Comparison of ENCODE assay signal across 8 cellular contexts in genomic region chr7:30564243-30564892, GRCh38. TPM values are rescaled to one million over a fixed set of nuclear protein-coding genes. Genes with fewer than 3 reads are reported as not detected.
DNase-seq lines count a peak whose midpoint lies in the region; ATAC-seq and TF ChIP-seq lines count a peak whose summit lies in the region.

No MANE protein-coding gene starts in this region.

- CTCF ChIA-PET in activated CD8-positive, alpha-beta T cell treated with anti-CD3 and anti-CD28 coated beads, Interleukin-2, amount 10 ng/mL, durations not matched to agents 7 days and 5 days (lab: Charles Lee) = interaction anchor here (0.6 to 5.1 kb wide), 35 partner anchors 9 to 643 kb away, joined by 3 to 74 read pairs (median 4); partner anchors contain the start of genes CRHR2 and ZNRF2

- no peak overlapping the region for H2AFZ ChIP-seq in mesenchymal stem cell (ENCODE audit: low read depth, low read length)

- no peak overlapping the region for H3K4me3 Mint-ChIP-seq in activated CD8-positive, alpha-beta T cell treated with anti-CD3 and anti-CD28 coated beads, Interleukin-2, amount 10 ng/mL, durations not matched to agents 7 days and 5 days

- no peak overlapping the region for H3K14ac ChIP-seq in mesenchymal stem cell (ENCODE audit: low read length in 2 of 2)

- H3K9me3 Mint-ChIP-seq in activated CD8-positive, alpha-beta T cell treated with anti-CD3 and anti-CD28 coated beads, Interleukin-2, amount 10 ng/mL, durations not matched to agents 7 days and 5 days (ENCODE audit: insufficient read depth) = no peaks in the 10 kb centered on the region

- no peak overlapping the region for H2BK12ac ChIP-seq in mesenchymal stem cell (ENCODE audit: low read length in 2 of 2)

- H2AK5ac ChIP-seq in mesenchymal stem cell (ENCODE audit: low read length, severe bottlenecking) = peak overlapping the region; percentile 53

- H3K4me1 Mint-ChIP-seq in activated CD8-positive, alpha-beta T cell treated with anti-CD3 and anti-CD28 coated beads, Interleukin-2, amount 10 ng/mL, durations not matched to agents 7 days and 5 days (ENCODE audit: low read depth) = no peaks in the 10 kb centered on the region

- no peak overlapping the region for H3K18ac ChIP-seq in mesenchymal stem cell (ENCODE audit: low read depth in 1 of 2, low read length in 2 of 2)

- POLR2A ChIA-PET in activated CD8-positive, alpha-beta T cell treated with anti-CD3 and anti-CD28 coated beads, Interleukin-2, amount 10 ng/mL, durations not matched to agents 7 days and 5 days (lab: Charles Lee) = interaction anchor here (0.6 kb wide), 1 partner anchor 59 kb away, joined by 3 read pairs; no protein-coding TSS in a partner anchor

- peak overlapping the region; percentile 71 for H3K27ac Mint-ChIP-seq in activated CD8-positive, alpha-beta T cell treated with anti-CD3 and anti-CD28 coated beads, Interleukin-2, amount 10 ng/mL, durations not matched to agents 7 days and 5 days

- no peaks in the 10 kb centered on the region for H3K9me3 ChIP-seq in effector memory CD4-positive, alpha-beta T cell (ENCODE audit: control insufficient read depth, low read length)
- H3K9me3 ChIP-seq in mesenchymal stem cell (ENCODE audit: control insufficient read depth, low read length) = no peaks in the 10 kb centered on the region

- H3K4me3 ChIP-seq in HL-60 (replicated peaks; ENCODE audit: insufficient read depth, low read length) (no peak overlapping the region), mesenchymal stem cell (ENCODE audit: insufficient read depth in 1 of 2, low read depth in 1 of 2, low read length in 2 of 2) (no peak overlapping the region)
- H3K4me3 ChIP-seq in effector memory CD4-positive, alpha-beta T cell (ENCODE audit: insufficient read depth, low read depth, low read length, poor library complexity, severe bottlenecking) = no peak overlapping the region

- WGBS in mesenchymal stem cell = 40% methylated on average over 7 of the region's 7 CpGs

- H3K27me3 ChIP-seq in HL-60 (ENCODE audit: insufficient read depth, poor library complexity, severe bottlenecking) (no peaks in the 10 kb centered on the region), mesenchymal stem cell (ENCODE audit: control insufficient read depth in 1 of 2, insufficient read depth in 1 of 2, low read length in 2 of 2) (no peaks in the 10 kb centered on the region)
- H3K27me3 ChIP-seq in effector memory CD4-positive, alpha-beta T cell (replicated peaks; ENCODE audit: control insufficient read depth, insufficient read depth, low read length, poor library complexity, severe bottlenecking) = no peaks in the 10 kb centered on the region

- no peaks in the 10 kb centered on the region for H3K27me3 Mint-ChIP-seq in activated CD8-positive, alpha-beta T cell treated with anti-CD3 and anti-CD28 coated beads, Interleukin-2, amount 10 ng/mL, durations not matched to agents 7 days and 5 days (ENCODE audit: low read depth)

- H3K4me2 ChIP-seq in mesenchymal stem cell (ENCODE audit: low read length, poor library complexity, severe bottlenecking) = no peak overlapping the region

- H3K4me1 ChIP-seq in effector memory CD4-positive, alpha-beta T cell (ENCODE audit: control insufficient read depth, insufficient read depth, low read length, poor library complexity, severe bottlenecking) = no peaks in the 10 kb centered on the region
- peaks cover 20% of the 10 kb centered on the region for H3K4me1 ChIP-seq in mesenchymal stem cell (ENCODE audit: control insufficient read depth, insufficient read depth, low read depth, low read length)

- peak overlapping the region; percentile 64 for H3K9ac ChIP-seq in mesenchymal stem cell (ENCODE audit: low read length)

- H2BK120ac ChIP-seq in mesenchymal stem cell (ENCODE audit: low read depth, low read length) = no peak overlapping the region

- no peak overlapping the region for H4K8ac ChIP-seq in mesenchymal stem cell (ENCODE audit: low read length)

- ATAC-seq in activated CD8-positive, alpha-beta T cell treated with anti-CD3 and anti-CD28 coated beads, Interleukin-2, amount 10 ng/mL, durations not matched to agents 7 days and 5 days = peak; percentile 97

- TF ChIP-seq CTCF in GM20000 (IDR thresholded peaks at IDR 0.05; ENCODE audit: extremely low read depth, missing control alignments) (peak; percentile 71), HL-60 (IDR thresholded peaks at IDR 0.05; ENCODE audit: insufficient read depth, low read length) (peak; percentile 87)

- peaks cover 19% of the 10 kb centered on the region for H3K36me3 ChIP-seq in effector memory CD4-positive, alpha-beta T cell (ENCODE audit: control insufficient read depth, insufficient read depth, low read length)
- peaks cover 2 to 42% of the 10 kb centered on the region in 2 experiments for H3K36me3 ChIP-seq in mesenchymal stem cell (ENCODE audit: control insufficient read depth in 1 of 2, insufficient read depth in 2 of 2, low read depth in 1 of 2, low read length in 2 of 2)

- H3K27ac ChIP-seq in HL-60 (replicated peaks) (no peak overlapping the region), mesenchymal stem cell (ENCODE audit: low read length, poor library complexity, severe bottlenecking) (peak overlapping the region; percentile 65)
- no peak overlapping the region for H3K27ac ChIP-seq in effector memory CD4-positive, alpha-beta T cell (ENCODE audit: insufficient read depth, low read length, poor library complexity, severe bottlenecking)

- H2BK15ac ChIP-seq in mesenchymal stem cell (ENCODE audit: low read depth, poor library complexity, severe bottlenecking) = no peak overlapping the region

- H2BK5ac ChIP-seq in mesenchymal stem cell (ENCODE audit: low read depth, low read length, poor library complexity, severe bottlenecking) = no peak overlapping the region

- DNase-seq in COLO829 (ENCODE audit: low spot score) (peak; percentile 83), GM20000 (ENCODE audit: low spot score) (peak; percentile 78), HL-60 (ENCODE audit: low read depth in 1 of 2, low spot score in 1 of 2) (peak; percentile 47 to 82), mesenchymal stem cell (peak; percentile 81)
- DNase-seq in NK-92 treated with Interleukin-12 subunit alpha and Interleukin-12 subunit beta, amount 100 ng/mL, for 24 hours (lab: John Stamatoyannopoulos, UW) = peak; percentile 25
- peak; percentile 83 for DNase-seq in activated CD8-positive, alpha-beta T cell treated with anti-CD3 and anti-CD28 coated beads, Interleukin-2, amount 10 ng/mL, durations not matched to agents 7 days and 5 days
- DNase-seq in effector memory CD4-positive, alpha-beta T cell = peak; percentile 42 to 65 (median 45)
- peak; percentile 51 to 61 for DNase-seq in stimulated activated CD8-positive, alpha-beta memory T cell treated with anti-CD3 and anti-CD28 coated beads, Interleukin-2, amount 100 ng/mL, for 1 hour (ENCODE audit: low read depth in 2 of 2)

- no peak overlapping the region for H3K4ac ChIP-seq in mesenchymal stem cell (ENCODE audit: low read depth in 1 of 2, low read length in 2 of 2)

- peaks cover under 1% of the 10 kb centered on the region for H3K79me1 ChIP-seq in mesenchymal stem cell (replicated peaks; ENCODE audit: low read length, poor library complexity, severe bottlenecking)

- no peak overlapping the region for H4K91ac ChIP-seq in mesenchymal stem cell (ENCODE audit: low read length)

- H3K36me3 Mint-ChIP-seq in activated CD8-positive, alpha-beta T cell treated with anti-CD3 and anti-CD28 coated beads, Interleukin-2, amount 10 ng/mL, durations not matched to agents 7 days and 5 days (ENCODE audit: low read depth) = peaks cover 12% of the 10 kb centered on the region

- no peak overlapping the region for H3K23ac ChIP-seq in mesenchymal stem cell (ENCODE audit: low read length in 2 of 2)

RNA-seq across cellular contexts. Expression of gene GARS1, which starts 30.3 kb away (rescaled TPM):
- total RNA-seq in activated CD8-positive, alpha-beta T cell treated with anti-CD3 and anti-CD28 coated beads, Interleukin-2, amount 10 ng/mL, durations not matched to agents 7 days and 5 days = 100 to 1,000 TPM; 185 to 189 TPM
- 351 TPM for polyA plus RNA-seq in mesenchymal stem cell (2013, experiment 1 of 2)
- 352 TPM for polyA plus RNA-seq in mesenchymal stem cell (2013, experiment 2 of 2)

RNA-seq across cellular contexts. Expression of gene GGCT, which starts 59.7 kb away (rescaled TPM):
- total RNA-seq in activated CD8-positive, alpha-beta T cell treated with anti-CD3 and anti-CD28 coated beads, Interleukin-2, amount 10 ng/mL, durations not matched to agents 7 days and 5 days = 10 to 100 TPM; 49.7 to 50.2 TPM
- 15.7 TPM for polyA plus RNA-seq in mesenchymal stem cell (2013, experiment 1 of 2)
- 15.0 TPM for polyA plus RNA-seq in mesenchymal stem cell (2013, experiment 2 of 2)

Comparison
In these comparisons a context has a peak if more than half of its experiments do, and no peak if none do; other contexts are left out.
1. DNase-seq: peak in every context shown above with its lines; median percentile 83 in COLO829; 83 in activated CD8-positive, alpha-beta T cell treated with anti-CD3 and anti-CD28 coated beads, Interleukin-2, amount 10 ng/mL, durations not matched to agents 7 days and 5 days; 81 in mesenchymal stem cell; 78 in GM20000; 64 in HL-60; 56 in stimulated activated CD8-positive, alpha-beta memory T cell treated with anti-CD3 and anti-CD28 coated beads, Interleukin-2, amount 100 ng/mL, for 1 hour; 45 in effector memory CD4-positive, alpha-beta T cell; 25 in NK-92 treated with Interleukin-12 subunit alpha and Interleukin-12 subunit beta, amount 100 ng/mL, for 24 hours.